In the genomic region with DNA sequence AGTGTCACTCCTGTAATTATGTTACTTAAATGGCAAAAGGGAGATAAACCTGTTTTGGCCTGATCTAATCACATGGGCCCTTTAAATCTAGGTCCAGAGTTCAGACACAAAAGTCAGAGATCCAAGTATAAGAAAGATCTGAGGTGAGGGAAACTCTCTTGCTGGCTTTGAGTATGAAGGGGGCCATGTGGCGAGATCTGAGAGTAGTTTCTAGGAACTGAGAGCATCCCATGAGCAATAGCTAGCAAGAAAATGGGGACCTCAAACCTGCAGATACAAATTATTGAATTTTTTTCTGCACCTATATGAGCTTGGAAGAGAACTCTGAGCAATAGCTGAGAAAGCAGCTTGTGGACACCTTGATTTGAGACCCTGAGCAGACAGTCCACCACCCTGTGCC, we compare ENCODE assay signal across 20 cellular contexts.
DNase-seq lines count a peak whose midpoint lies in the region; ATAC-seq, FAIRE-seq and TF ChIP-seq lines count a peak whose summit lies in the region.
"Had no signal": no experiment of that assay in that cellular context is flagged by ENCODE, and none has a peak within 500 bp of the region (broad histone marks: within the 10 kb centered on the region; RNA-seq: fewer than 3 reads in every experiment).

No MANE protein-coding gene starts in this region.

- H3K36me3 Mint-ChIP-seq in stimulated activated naive B cell treated with anti-CD40 and anti-IgM and Interleukin-4, amounts not matched to agents 10 μg/mL and 1 μg/mL and 100 μg/mL, for 72 hours, result no peaks in the 10 kb centered on the region
- H3K36me3 Mint-ChIP-seq: CD8-positive, alpha-beta memory T cell had no signal

- no peak for TF ChIP-seq POLR2A in GM18505 (IDR thresholded peaks at IDR 0.05; ENCODE audit: borderline replicate concordance, extremely low read depth, insufficient read depth, insufficient read length)

- DNase-seq in GM19239 (ENCODE audit: insufficient read length, low spot score) (no peak), NCI-H2196 treated with DMSO at 0.1 percent for 48 hours (lab: John Stamatoyannopoulos, UW; ENCODE audit: unreplicated experiment) (no peak), DMS53 (lab: John Stamatoyannopoulos, UW) (no peak)
- DNase-seq in stimulated activated naive B cell treated with anti-CD40 and anti-IgM and Interleukin-4, amounts not matched to agents 10 μg/mL and 1 μg/mL and 100 μg/mL, for 72 hours, result no peak
- DNase-seq: CD8-positive, alpha-beta memory T cell; DND-41; HCEC 1CT; KBM-7; MV-4-11; NCI-H187 treated with DMSO at 0.1 percent for 48 hours; NCI-H2171 treated with DMSO at 0.1 percent for 48 hours; NCI-H510A; NCI-H774; PC-3; T-helper 17 cell had no signal

- peaks cover 6 to 9% of the 10 kb centered on the region in 2 donors for H3K27me3 Mint-ChIP-seq in stimulated activated naive B cell treated with anti-CD40 and anti-IgM and Interleukin-4, amounts not matched to agents 10 μg/mL and 1 μg/mL and 100 μg/mL, for 72 hours

- FAIRE-seq in GM19239 (lab: Jason Lieb, UNC), result peak; percentile 11
- FAIRE-seq: A204.1, G401.6 had no signal

- no peak overlapping the region for H3K4me3 Mint-ChIP-seq in stimulated activated naive B cell treated with anti-CD40 and anti-IgM and Interleukin-4, amounts not matched to agents 10 μg/mL and 1 μg/mL and 100 μg/mL, for 72 hours
- H3K4me3 Mint-ChIP-seq: CD8-positive, alpha-beta memory T cell; T-helper 17 cell had no signal

- no peaks in the 10 kb centered on the region for H3K4me1 Mint-ChIP-seq in stimulated activated naive B cell treated with anti-CD40 and anti-IgM and Interleukin-4, amounts not matched to agents 10 μg/mL and 1 μg/mL and 100 μg/mL, for 72 hours
- H3K4me1 Mint-ChIP-seq: CD8-positive, alpha-beta memory T cell had no signal

- peak; percentile 81 for ATAC-seq in GM18505 (IDR thresholded peaks at IDR 0.05; ENCODE audit: unreplicated experiment)
- peak; percentile 80 for ATAC-seq in HG02884 (IDR thresholded peaks at IDR 0.05; ENCODE audit: unreplicated experiment)
- peak; percentile 61 for ATAC-seq in HG03575 (IDR thresholded peaks at IDR 0.05; ENCODE audit: extremely low read depth, insufficient number of reproducible peaks, low FRiP score, unreplicated experiment)
- ATAC-seq in stimulated activated naive B cell treated with anti-CD40 and anti-IgM and Interleukin-4, amounts not matched to agents 10 μg/mL and 1 μg/mL and 100 μg/mL, for 72 hours (replicated peaks), result no peak
- ATAC-seq: PC-3, T-helper 17 cell had no signal

- H3K9me3 Mint-ChIP-seq in stimulated activated naive B cell treated with anti-CD40 and anti-IgM and Interleukin-4, amounts not matched to agents 10 μg/mL and 1 μg/mL and 100 μg/mL, for 72 hours, result peaks cover 0 to 3% of the 10 kb centered on the region in 2 donors
- H3K9me3 Mint-ChIP-seq: CD8-positive, alpha-beta memory T cell had no signal

- H3K27ac Mint-ChIP-seq in stimulated activated naive B cell treated with anti-CD40 and anti-IgM and Interleukin-4, amounts not matched to agents 10 μg/mL and 1 μg/mL and 100 μg/mL, for 72 hours, result no peak overlapping the region
- H3K27ac Mint-ChIP-seq: T-helper 17 cell had no signal

Comparison
In these comparisons a context has a peak if more than half of its experiments do, and no peak if none do; other contexts are left out.
1. ATAC-seq: peak in GM18505 (single experiment), HG02884 (single experiment) and HG03575 (single experiment); none in stimulated activated naive B cell treated with anti-CD40 and anti-IgM and Interleukin-4, amounts not matched to agents 10 μg/mL and 1 μg/mL and 100 μg/mL, for 72 hours (0 of 2).